In genomic region chr19:15125232-15126067, GRCh38 we compare ENCODE assay signal across 8 cellular contexts. TPM values are rescaled to one million over a fixed set of nuclear protein-coding genes. Genes with fewer than 3 reads are reported as not detected.
A peak's percentile ranks its signal among the peaks of the same experiment; 100 is the strongest.
DNase-seq lines count a peak whose midpoint lies in the region; ATAC-seq and TF ChIP-seq lines count a peak whose summit lies in the region.

No MANE protein-coding gene starts in this region.

- H4K20me1 ChIP-seq in hepatocyte (ENCODE audit: insufficient read depth, poor library complexity, severe bottlenecking) = no peaks in the 10 kb centered on the region

- H3K9ac ChIP-seq in rectal smooth muscle tissue (ENCODE audit: low read length) = peak overlapping the region; percentile 97

- H3K4me3 ChIP-seq in hepatocyte (peak overlapping the region; percentile 57), rectal smooth muscle tissue (ENCODE audit: low read length) (peak overlapping the region; percentile 98), aorta (ENCODE audit: low read length in 2 of 2) (peak overlapping the region; percentile 2 to 31)

- H3K4me1 ChIP-seq in hepatocyte (ENCODE audit: insufficient read depth) = peaks cover 9% of the 10 kb centered on the region
- peaks cover 23% of the 10 kb centered on the region for H3K4me1 ChIP-seq in rectal smooth muscle tissue (ENCODE audit: control insufficient read depth, insufficient read depth, low read length)
- H3K4me1 ChIP-seq in aorta (ENCODE audit: control insufficient read depth in 1 of 2, insufficient read depth in 2 of 2, low read length in 2 of 2) = no peaks in the 10 kb centered on the region

- no peaks in the 10 kb centered on the region for H3K9me2 ChIP-seq in hepatocyte (replicated peaks; ENCODE audit: insufficient read depth)

- H3K27ac ChIP-seq in hepatocyte = peak overlapping the region; percentile 94
- peak overlapping the region; percentile 100 for H3K27ac ChIP-seq in rectal smooth muscle tissue (ENCODE audit: low read depth, low read length)
- H3K27ac ChIP-seq in aorta (ENCODE audit: low read depth in 1 of 2, low read length in 2 of 2) = peak overlapping the region in 1 of 2 donors; percentile 6

- H3K36me3 ChIP-seq in hepatocyte (replicated peaks; ENCODE audit: insufficient read depth, low read depth) = no peaks in the 10 kb centered on the region
- H3K36me3 ChIP-seq in rectal smooth muscle tissue (ENCODE audit: control insufficient read depth, insufficient read depth, low read length) = peaks cover 16% of the 10 kb centered on the region
- peaks cover 0 to under 1% of the 10 kb centered on the region in 2 donors for H3K36me3 ChIP-seq in aorta (ENCODE audit: control insufficient read depth in 1 of 2, insufficient read depth in 2 of 2, low read length in 1 of 2)

- intact Hi-C loops in aorta (cut with DNase I) = loop anchor here (1.0 to 2.0 kb wide), 2 partner anchors 17 to 18 kb away; partner anchors contain the start of gene SYDE1 (in 1 of the 2)

- H3K27me3 ChIP-seq in hepatocyte = no peaks in the 10 kb centered on the region
- no peaks in the 10 kb centered on the region for H3K27me3 ChIP-seq in rectal smooth muscle tissue (ENCODE audit: control insufficient read depth, insufficient read depth, low read length)
- no peaks in the 10 kb centered on the region for H3K27me3 ChIP-seq in aorta (ENCODE audit: control insufficient read depth in 1 of 2, insufficient read depth in 2 of 2, low read length in 1 of 2)

- H3K9me3 ChIP-seq in hepatocyte (ENCODE audit: low read depth) (no peaks in the 10 kb centered on the region), aorta (ENCODE audit: control insufficient read depth, low read length) (no peaks in the 10 kb centered on the region)

- WGBS in hepatocyte (ENCODE audit: low lambda C conversion rate, missing lambda C conversion rate) = 1% methylated on average over 61 of the region's 61 CpGs
- 0 to 1% methylated on average over 61 of the region's 61 CpGs for WGBS in aorta, 2 donors

- H3K79me2 ChIP-seq in hepatocyte = peaks cover 17% of the 10 kb centered on the region

- DNase-seq in NCI-H2029 treated with DMSO at 0.1 percent for 48 hours (lab: John Stamatoyannopoulos, UW) (peak; percentile 92), T1000 (lab: John Stamatoyannopoulos, UW) (peak; percentile 97), astrocyte of the hippocampus (ENCODE audit: low read depth, low spot score) (peak; percentile 99), hepatocyte (ENCODE audit: low spot score) (peak; percentile 99), aorta (peak; percentile 99)

- H3K4me2 ChIP-seq in hepatocyte = peak overlapping the region; percentile 91

- ATAC-seq in GM18511 (IDR thresholded peaks at IDR 0.05; ENCODE audit: unreplicated experiment) = peak; percentile 89
- ATAC-seq in HG03025 (IDR thresholded peaks at IDR 0.05; ENCODE audit: low FRiP score, unreplicated experiment) = peak; percentile 82
- ATAC-seq in aorta (ENCODE audit: low FRiP score) = peak; percentile 97

- TF ChIP-seq CTCF in hepatocyte (IDR thresholded peaks at IDR 0.05; ENCODE audit: poor library complexity) = no peak

- peak overlapping the region; percentile 62 for H2AFZ ChIP-seq in hepatocyte

RNA-seq across cellular contexts. Expression of gene SYDE1, which starts 18.2 kb away (rescaled TPM):
- total RNA-seq in hepatocyte (14.5 and 17.8 TPM in 2 replicates), aorta (10 to 100 TPM; 49.9 to 53.5 TPM)
- polyA plus RNA-seq in hepatocyte (15.2 and 18.5 TPM in 2 replicates), aorta (10 to 100 TPM; 11.4 to 35.8 TPM)

RNA-seq across cellular contexts. Expression of gene OR1I1, which starts 43.4 kb away (rescaled TPM):
- total RNA-seq in hepatocyte (not detected in 2 replicates), aorta (not detected)
- polyA plus RNA-seq in hepatocyte (not detected in 2 replicates), aorta (under 1 TPM in 1 of 2 donors, not detected in 1; 0.13 TPM)

Comparison
In these comparisons a context has a peak if more than half of its experiments do, and no peak if none do; other contexts are left out.
1. H3K4me3 ChIP-seq: peak in every context shown above with its lines; median percentile 98 in rectal smooth muscle tissue; 57 in hepatocyte; 16 in aorta.